In the genomic region with DNA sequence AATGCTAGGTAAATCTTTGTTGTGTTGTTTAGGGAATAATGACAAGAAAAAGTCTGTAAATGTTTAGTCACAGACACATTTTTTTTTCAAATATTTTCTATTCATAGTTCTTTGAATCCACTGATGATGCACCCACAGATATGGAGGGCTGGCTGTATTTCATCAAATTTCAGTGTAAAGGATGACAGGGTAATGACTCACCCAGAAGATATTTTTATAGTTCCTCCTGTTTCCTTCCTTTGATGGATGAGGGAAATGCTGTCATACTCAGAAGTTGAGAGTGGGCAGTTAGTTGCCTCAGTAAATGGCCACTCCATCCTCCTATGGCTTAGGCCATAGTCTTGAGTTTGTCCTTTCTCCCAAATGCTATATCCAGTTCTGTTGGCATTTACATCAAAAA, we compare ENCODE assay signal across 11 cellular contexts.
A peak's percentile ranks its signal among the peaks of the same experiment; 100 is the strongest.
DNase-seq lines count a peak whose midpoint lies in the region; ATAC-seq and TF ChIP-seq lines count a peak whose summit lies in the region.
"Had no signal": no experiment of that assay in that cellular context is flagged by ENCODE, and none has a peak within 500 bp of the region (broad histone marks: within the 10 kb centered on the region; RNA-seq: fewer than 3 reads in every experiment).

No MANE protein-coding gene starts in this region.

- H3K9me3 ChIP-seq in SJCRH30 (replicated peaks) = no peaks in the 10 kb centered on the region
- no peaks in the 10 kb centered on the region for H3K9me3 ChIP-seq in thoracic aorta

- H3K27ac ChIP-seq in SJCRH30 (peak overlapping the region; percentile 45), thoracic aorta (peak overlapping the region; percentile 62 to 68)

- H3K27me3 Mint-ChIP-seq in activated naive CD8-positive, alpha-beta T cell = no peaks in the 10 kb centered on the region
- no peaks in the 10 kb centered on the region for H3K27me3 Mint-ChIP-seq in activated naive CD8-positive, alpha-beta T cell treated with anti-CD3 and anti-CD28 coated beads for 36 hours

- peak; percentile 50 for ATAC-seq in thoracic aorta (ENCODE audit: insufficient number of reproducible peaks, low FRiP score, low read depth)
- no peak for ATAC-seq in HG03196 (IDR thresholded peaks at IDR 0.05; ENCODE audit: unreplicated experiment)

- peak overlapping the region; percentile 74 for H3K27ac Mint-ChIP-seq in activated naive CD8-positive, alpha-beta T cell
- no peak overlapping the region for H3K27ac Mint-ChIP-seq in activated naive CD8-positive, alpha-beta T cell treated with anti-CD3 and anti-CD28 coated beads for 36 hours

- peaks cover 21% of the 10 kb centered on the region for H3K4me1 Mint-ChIP-seq in activated naive CD8-positive, alpha-beta T cell (ENCODE audit: low read depth)
- H3K4me1 Mint-ChIP-seq in activated naive CD8-positive, alpha-beta T cell treated with anti-CD3 and anti-CD28 coated beads for 36 hours = peaks cover 9% of the 10 kb centered on the region

- no peaks in the 10 kb centered on the region for H3K27me3 ChIP-seq in SJCRH30
- no peaks in the 10 kb centered on the region for H3K27me3 ChIP-seq in thoracic aorta (replicated peaks; ENCODE audit: insufficient read depth)

- no peak overlapping the region for H3K4me3 ChIP-seq in SJCRH30
- H3K4me3 ChIP-seq in fibroblast of pulmonary artery (replicated peaks; ENCODE audit: low read depth, low read length) = no peak overlapping the region
- no peak overlapping the region for H3K4me3 ChIP-seq in thoracic aorta

- H3K36me3 ChIP-seq in SJCRH30 = no peaks in the 10 kb centered on the region
- no peaks in the 10 kb centered on the region for H3K36me3 ChIP-seq in thoracic aorta

- DNase-seq in activated naive CD8-positive, alpha-beta T cell treated with anti-CD3 and anti-CD28 coated beads for 36 hours = no peak
- peak; percentile 21 to 61 for DNase-seq in SJCRH30
- DNase-seq in fibroblast of pulmonary artery (ENCODE audit: low read depth) = peak; percentile 89
- no peak for DNase-seq in thoracic aorta (ENCODE audit: low spot score)
- DNase-seq in inferior parietal cortex (ENCODE audit: extremely low spot score) = no peak
- no peak for DNase-seq in NCI-H2029 treated with DMSO at 0.1 percent for 48 hours (lab: John Stamatoyannopoulos, UW)
- DNase-seq: effector CD4-positive, alpha-beta T cell; KG1; occipital lobe had no signal

- no peak for TF ChIP-seq CTCF in fibroblast of pulmonary artery (IDR thresholded peaks at IDR 0.05; ENCODE audit: low read length, missing control alignments)
- TF ChIP-seq CTCF in thoracic aorta (IDR thresholded peaks at IDR 0.05) = no peak

- H3K9me3 Mint-ChIP-seq in activated naive CD8-positive, alpha-beta T cell (ENCODE audit: low read depth) = no peaks in the 10 kb centered on the region
- H3K9me3 Mint-ChIP-seq in activated naive CD8-positive, alpha-beta T cell treated with anti-CD3 and anti-CD28 coated beads for 36 hours = peaks cover 3% of the 10 kb centered on the region

- H3K36me3 Mint-ChIP-seq in activated naive CD8-positive, alpha-beta T cell = no peaks in the 10 kb centered on the region
- no peaks in the 10 kb centered on the region for H3K36me3 Mint-ChIP-seq in activated naive CD8-positive, alpha-beta T cell treated with anti-CD3 and anti-CD28 coated beads for 36 hours

- H3K4me3 Mint-ChIP-seq in activated naive CD8-positive, alpha-beta T cell = no peak overlapping the region
- no peak overlapping the region for H3K4me3 Mint-ChIP-seq in activated naive CD8-positive, alpha-beta T cell treated with anti-CD3 and anti-CD28 coated beads for 36 hours

- H3K4me1 ChIP-seq in SJCRH30 (peaks cover 26% of the 10 kb centered on the region), thoracic aorta (ENCODE audit: control insufficient read depth in 1 of 2, low read depth in 2 of 2) (peaks cover 44 to 89% of the 10 kb centered on the region in 2 donors)

Comparison
In these comparisons a context has a peak if more than half of its experiments do, and no peak if none do; other contexts are left out.
1. DNase-seq: peak in SJCRH30 (2 of 2) and fibroblast of pulmonary artery (single experiment); none in activated naive CD8-positive, alpha-beta T cell treated with anti-CD3 and anti-CD28 coated beads for 36 hours (single experiment), thoracic aorta (single experiment), inferior parietal cortex (single experiment) and NCI-H2029 treated with DMSO at 0.1 percent for 48 hours (single experiment).